ENCODE assay signal across 25 cellular contexts in genomic region chr20:24566656-24567055, GRCh38.
DNase-seq lines count a peak whose midpoint lies in the region; ATAC-seq, FAIRE-seq and TF ChIP-seq lines count a peak whose summit lies in the region.
"Had no signal": no experiment of that assay in that cellular context is flagged by ENCODE, and none has a peak within 500 bp of the region (broad histone marks: within the 10 kb centered on the region; RNA-seq: fewer than 3 reads in every experiment).

No MANE protein-coding gene starts in this region.

- no peak for TF ChIP-seq CTCF in hepatocyte (IDR thresholded peaks at IDR 0.05; ENCODE audit: poor library complexity)
- TF ChIP-seq CTCF in osteoblast (IDR thresholded peaks at IDR 0.05; ENCODE audit: extremely low read depth, low read depth, low read length): no peak

- no peak for ATAC-seq in HG03520 (IDR thresholded peaks at IDR 0.05; ENCODE audit: unreplicated experiment)
- ATAC-seq: GM12878 had no signal

- H3K79me2 ChIP-seq in hepatocyte: no peaks in the 10 kb centered on the region
- no peaks in the 10 kb centered on the region for H3K79me2 ChIP-seq in osteoblast (ENCODE audit: insufficient read depth, low read length)

- H3K4me1 ChIP-seq in hepatocyte (ENCODE audit: insufficient read depth) (no peaks in the 10 kb centered on the region), osteoblast (ENCODE audit: insufficient read depth, low read length) (no peaks in the 10 kb centered on the region), small intestine (ENCODE audit: control insufficient read depth in 2 of 2, insufficient read depth in 1 of 2, low read depth in 1 of 2, low read length in 1 of 2) (no peaks in the 10 kb centered on the region)
- H3K4me1 ChIP-seq: BE2C, BLaER1 had no signal

- no peaks in the 10 kb centered on the region for H3K36me3 ChIP-seq in hepatocyte (replicated peaks; ENCODE audit: insufficient read depth, low read depth)
- no peaks in the 10 kb centered on the region for H3K36me3 ChIP-seq in osteoblast (ENCODE audit: insufficient read depth, low read length)
- no peaks in the 10 kb centered on the region for H3K36me3 ChIP-seq in small intestine (ENCODE audit: control insufficient read depth in 2 of 2, insufficient read depth in 2 of 2, low read length in 2 of 2)
- H3K36me3 ChIP-seq: BE2C, BLaER1 had no signal

- DNase-seq in hepatocyte (ENCODE audit: low spot score) (no peak), osteoblast (ENCODE audit: insufficient read length, low spot score, missing footprints) (peak; percentile 31), small intestine (peak; percentile 33), SIG-M5 (lab: John Stamatoyannopoulos, UW) (no peak), NCI-H1048 (lab: John Stamatoyannopoulos, UW) (no peak)
- DNase-seq: 8988T; ACHN; BE2C; C1 segment of cervical spinal cord; CD4-positive, alpha-beta memory T cell; CD4-positive, CD25-positive, alpha-beta regulatory T cell; CD8-positive, alpha-beta memory T cell; DMS 273 treated with DMSO at 0.1 percent for 48 hours; DMS153; DMS53; DMS79; DND-41; EL; GDM1 had no signal

- H3K4me3 ChIP-seq in hepatocyte (no peak overlapping the region), osteoblast (ENCODE audit: insufficient read depth, low read length) (no peak overlapping the region), small intestine (ENCODE audit: low read depth in 1 of 2, low read length in 2 of 2) (no peak overlapping the region)
- H3K4me3 ChIP-seq: BLaER1, GM12878 had no signal

- H3K9me3 ChIP-seq in hepatocyte (ENCODE audit: low read depth) (no peaks in the 10 kb centered on the region), osteoblast (ENCODE audit: low read depth, low read length) (no peaks in the 10 kb centered on the region), small intestine (ENCODE audit: control insufficient read depth, low read depth) (no peaks in the 10 kb centered on the region)
- H3K9me3 ChIP-seq: BE2C had no signal

- FAIRE-seq in small intestine (lab: Jason Lieb, UNC): no peak
- FAIRE-seq: A204.1, GM12878, GM12892, GM18507 had no signal

- peak overlapping the region; percentile 19 for H3K27ac ChIP-seq in hepatocyte
- H3K27ac ChIP-seq in osteoblast (ENCODE audit: low read depth, low read length): no peak overlapping the region
- no peak overlapping the region for H3K27ac ChIP-seq in small intestine (ENCODE audit: low read depth in 1 of 2, low read length in 1 of 2)
- H3K27ac ChIP-seq: BLaER1 had no signal

- no peaks in the 10 kb centered on the region for H4K20me1 ChIP-seq in hepatocyte (ENCODE audit: insufficient read depth, poor library complexity, severe bottlenecking)
- no peaks in the 10 kb centered on the region for H4K20me1 ChIP-seq in osteoblast (ENCODE audit: insufficient read depth, low read length)
- H4K20me1 ChIP-seq: BLaER1 had no signal

- WGBS in hepatocyte (ENCODE audit: low lambda C conversion rate, missing lambda C conversion rate): 67% methylated on average over 7 of the region's 7 CpGs
- WGBS in small intestine, 3 donors: 30 to 66% (median 36%) methylated on average over 7 of the region's 7 CpGs

- no peaks in the 10 kb centered on the region for H3K9me2 ChIP-seq in hepatocyte (replicated peaks; ENCODE audit: insufficient read depth)

- H3K4me2 ChIP-seq in hepatocyte (no peak overlapping the region), osteoblast (ENCODE audit: insufficient read depth, low read length) (no peak overlapping the region)
- H3K4me2 ChIP-seq: BLaER1 had no signal

- H2AFZ ChIP-seq in hepatocyte (no peak overlapping the region), osteoblast (ENCODE audit: low read length) (no peak overlapping the region)

- H3K27me3 ChIP-seq in hepatocyte (no peaks in the 10 kb centered on the region), osteoblast (ENCODE audit: insufficient read depth, low read length) (peaks cover 4% of the 10 kb centered on the region), small intestine (ENCODE audit: control insufficient read depth in 2 of 2, insufficient read depth in 2 of 2, low read length in 2 of 2) (no peaks in the 10 kb centered on the region)
- H3K27me3 ChIP-seq: BE2C, BLaER1 had no signal

Comparison
In these comparisons a context has a peak if more than half of its experiments do, and no peak if none do; other contexts are left out.
1. DNase-seq: peak in osteoblast (single experiment) and small intestine (single experiment); none in hepatocyte (single experiment), SIG-M5 (single experiment) and NCI-H1048 (single experiment).